Comparison of ENCODE assay signal across 1 cellular context in genomic region chr1:27505420-27505680, GRCh38.
A peak's percentile ranks its signal among the peaks of the same experiment; 100 is the strongest.
TF ChIP-seq lines count a peak whose summit lies in the region.

No MANE protein-coding gene starts in this region.

TF ChIP-seq in HepG2, 621 proteins besides CTCF, POLR2A, EP300 and RAD21 (continued from another document):
- TF ChIP-seq POLR2G (IDR thresholded peaks at IDR 0.05; ENCODE audit: low read depth, low read length) (0 out of 2 replicates have a peak, but pooled peaks have one; percentile 2), ZNF629 (CRISPR knock-in tag; conservative IDR thresholded peaks at IDR 0.05) (peak; percentile 99), KDM1A (CRISPR knock-in tag; IDR thresholded peaks at IDR 0.05) (peak; percentile 95), NFE2L2 (IDR thresholded peaks at IDR 0.05; ENCODE audit: low read length) (peak; percentile 72; the same call in 1 of the 2 replicates), ZNF225 (CRISPR knock-in tag; IDR thresholded peaks at IDR 0.05) (no peak), BCL3 (CRISPR knock-in tag; IDR thresholded peaks at IDR 0.05) (0 out of 2 replicates have a peak, but pooled peaks have one; percentile 9), ZXDC (CRISPR knock-in tag; IDR thresholded peaks at IDR 0.05) (0 out of 2 replicates have a peak, but pooled peaks have one; percentile 49), ZNF7 (CRISPR knock-in tag; IDR thresholded peaks at IDR 0.05) (no peak), FOXO1 (CRISPR knock-in tag; IDR thresholded peaks at IDR 0.05) (no peak), CHD4 (IDR thresholded peaks at IDR 0.05; ENCODE audit: borderline replicate concordance, low read length) (peak; percentile 69; the same call in 1 of the 2 replicates), ZNF567 (CRISPR knock-in tag; IDR thresholded peaks at IDR 0.05; ENCODE audit: borderline replicate concordance) (no peak), ZNF3 (CRISPR knock-in tag; IDR thresholded peaks at IDR 0.05) (0 out of 2 replicates have a peak, but pooled peaks have one; percentile 15), HNF1B (CRISPR knock-in tag; IDR thresholded peaks at IDR 0.05) (0 out of 2 replicates have a peak, but pooled peaks have one; percentile 30)
